In the genomic region with DNA sequence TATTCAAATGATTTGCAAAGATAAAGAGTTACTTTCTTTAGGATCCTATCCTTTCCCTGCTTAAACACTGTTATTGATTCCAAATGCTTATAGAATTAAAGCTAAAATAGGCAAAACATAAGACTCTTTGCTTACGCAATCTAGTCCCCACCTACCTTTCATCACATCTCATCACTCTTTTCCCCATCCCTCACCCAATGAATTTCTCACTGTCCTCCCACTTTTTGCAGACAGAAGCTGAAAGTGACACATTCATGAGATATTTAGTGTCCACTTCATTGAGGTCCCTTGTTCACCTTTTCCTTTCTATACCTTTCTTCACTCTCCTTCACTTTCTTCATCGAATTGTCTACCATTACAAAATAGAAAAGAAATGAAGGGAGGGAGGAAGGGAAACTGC, we compare ENCODE assay signal across 9 cellular contexts. TPM values are rescaled to one million over a fixed set of nuclear protein-coding genes. Genes with fewer than 3 reads are reported as not detected.
DNase-seq lines count a peak whose midpoint lies in the region; ATAC-seq, FAIRE-seq and TF ChIP-seq lines count a peak whose summit lies in the region.
"Had no signal": no experiment of that assay in that cellular context is flagged by ENCODE, and none has a peak within 500 bp of the region (broad histone marks: within the 10 kb centered on the region; RNA-seq: fewer than 3 reads in every experiment).

No MANE protein-coding gene starts in this region.

- peaks cover 28% of the 10 kb centered on the region for H3K27me3 Mint-ChIP-seq in activated CD8-positive, alpha-beta memory T cell treated with anti-CD3 and anti-CD28 coated beads, Interleukin-2, amount 10 ng/mL, durations not matched to agents 7 days and 5 days
- peaks cover 6% of the 10 kb centered on the region for H3K27me3 Mint-ChIP-seq in glutamatergic neuron (ENCODE audit: unreplicated experiment)
- H3K27me3 Mint-ChIP-seq in stimulated activated naive CD8-positive, alpha-beta T cell treated with anti-CD3 and anti-CD28 coated beads, Interleukin-15, amount 100 ng/mL, for 72 hours = peaks cover 15% of the 10 kb centered on the region

- H3K36me3 ChIP-seq in PC-3 (ENCODE audit: low read depth, low read length) = no peaks in the 10 kb centered on the region
- H3K36me3 ChIP-seq in small intestine (ENCODE audit: control insufficient read depth in 2 of 2, insufficient read depth in 2 of 2, low read length in 2 of 2) = no peaks in the 10 kb centered on the region
- H3K36me3 ChIP-seq in brain microvascular endothelial cell (replicated peaks) = no peaks in the 10 kb centered on the region

- CTCF ChIA-PET in activated CD8-positive, alpha-beta memory T cell treated with anti-CD3 and anti-CD28 coated beads, Interleukin-2, amount 10 ng/mL, durations not matched to agents 7 days and 5 days (lab: Charles Lee) = no interaction called here
- CTCF ChIA-PET in PC-3 (lab: Charles Lee) = no interaction called here

- 30 to 62% (median 43%) methylated on average over 2 of the region's 2 CpGs for WGBS in small intestine, 3 donors

- POLR2A ChIA-PET in PC-3 (lab: Charles Lee; ENCODE audit: unreplicated experiment) = no interaction called here

- H3K4me1 ChIP-seq in PC-3 (ENCODE audit: insufficient read depth, low read length) (no peaks in the 10 kb centered on the region), small intestine (ENCODE audit: control insufficient read depth in 2 of 2, insufficient read depth in 1 of 2, low read depth in 1 of 2, low read length in 1 of 2) (no peaks in the 10 kb centered on the region)

- no peaks in the 10 kb centered on the region for H3K9me3 ChIP-seq in PC-3 (ENCODE audit: low read length)
- no peaks in the 10 kb centered on the region for H3K9me3 ChIP-seq in small intestine (ENCODE audit: control insufficient read depth, low read depth)

- H3K4me2 ChIP-seq in PC-3 (ENCODE audit: low read length) = peak overlapping the region; percentile 90

- in situ Hi-C loops in brain microvascular endothelial cell (cut with HindIII; ENCODE audit: low pct_ligation_motif_present, low sequenced_read_pairs) = no loop called here

- no peak for TF ChIP-seq CTCF in PC-3 (conservative IDR thresholded peaks at IDR 0.05; ENCODE audit: low read depth, low read length)
- TF ChIP-seq CTCF in glutamatergic neuron (IDR thresholded peaks at IDR 0.05; ENCODE audit: partially characterized antibody, unreplicated experiment) = no peak
- TF ChIP-seq CTCF in brain microvascular endothelial cell (IDR thresholded peaks at IDR 0.05; ENCODE audit: low read depth, low read length, missing control alignments) = no peak

- H2AFZ ChIP-seq in PC-3 (ENCODE audit: low read length) = peak overlapping the region; percentile 93

- H3F3A ChIP-seq in PC-3 (ENCODE audit: low read length, unreplicated experiment) = no peaks in the 10 kb centered on the region

- BruUV-seq in PC-3 (replicated peaks; lab: Mats Ljungman, UMichigan) = no TSS peak

- no peak for DNase-seq in activated CD8-positive, alpha-beta memory T cell treated with anti-CD3 and anti-CD28 coated beads, Interleukin-2, amount 10 ng/mL, durations not matched to agents 7 days and 5 days
- DNase-seq in activated CD8-positive, alpha-beta memory T cell treated with anti-CD3 and anti-CD28 coated beads, Interleukin-2, amount 50 U/mL, for 4 hours = no peak
- DNase-seq in PC-3 (no peak), glutamatergic neuron (no peak), small intestine (no peak), anterior cingulate cortex (lab: John Stamatoyannopoulos, UW) (no peak), brain microvascular endothelial cell (no peak)
- no peak for DNase-seq in stimulated activated naive CD8-positive, alpha-beta T cell treated with anti-CD3 and anti-CD28 coated beads, Interleukin-15, amount 100 ng/mL, for 72 hours

- H3K4me1 Mint-ChIP-seq in activated CD8-positive, alpha-beta memory T cell treated with anti-CD3 and anti-CD28 coated beads, Interleukin-2, amount 10 ng/mL, durations not matched to agents 7 days and 5 days = peaks cover 6% of the 10 kb centered on the region
- no peaks in the 10 kb centered on the region for H3K4me1 Mint-ChIP-seq in glutamatergic neuron (ENCODE audit: low read depth, unreplicated experiment)
- no peaks in the 10 kb centered on the region for H3K4me1 Mint-ChIP-seq in stimulated activated naive CD8-positive, alpha-beta T cell treated with anti-CD3 and anti-CD28 coated beads, Interleukin-15, amount 100 ng/mL, for 72 hours

- H3K4me3 ChIP-seq in PC-3 (ENCODE audit: low read length) (peak overlapping the region; percentile 71), small intestine (ENCODE audit: low read depth in 1 of 2, low read length in 2 of 2) (no peak overlapping the region), brain microvascular endothelial cell (ENCODE audit: low read depth, low read length) (no peak overlapping the region)

- no peaks in the 10 kb centered on the region for H3K9me2 ChIP-seq in PC-3 (replicated peaks; ENCODE audit: low read length)

- H3K27ac ChIP-seq in PC-3 (ENCODE audit: low read length) = no peak overlapping the region
- H3K27ac ChIP-seq in small intestine (ENCODE audit: low read depth in 1 of 2, low read length in 1 of 2) = no peak overlapping the region
- no peak overlapping the region for H3K27ac ChIP-seq in brain microvascular endothelial cell

- H4K20me1 ChIP-seq in PC-3 (ENCODE audit: low read length) = no peaks in the 10 kb centered on the region

- no peaks in the 10 kb centered on the region for H3K9me3 Mint-ChIP-seq in activated CD8-positive, alpha-beta memory T cell treated with anti-CD3 and anti-CD28 coated beads, Interleukin-2, amount 10 ng/mL, durations not matched to agents 7 days and 5 days (ENCODE audit: low read depth)
- peaks cover 9% of the 10 kb centered on the region for H3K9me3 Mint-ChIP-seq in glutamatergic neuron (ENCODE audit: unreplicated experiment)
- no peaks in the 10 kb centered on the region for H3K9me3 Mint-ChIP-seq in stimulated activated naive CD8-positive, alpha-beta T cell treated with anti-CD3 and anti-CD28 coated beads, Interleukin-15, amount 100 ng/mL, for 72 hours

- ATAC-seq in activated CD8-positive, alpha-beta memory T cell treated with anti-CD3 and anti-CD28 coated beads, Interleukin-2, amount 10 ng/mL, durations not matched to agents 7 days and 5 days = no peak
- no peak for ATAC-seq in PC-3
- no peak for ATAC-seq in stimulated activated naive CD8-positive, alpha-beta T cell treated with anti-CD3 and anti-CD28 coated beads, Interleukin-15, amount 100 ng/mL, for 72 hours

- FAIRE-seq in small intestine (lab: Jason Lieb, UNC) = no peak

- H3K36me3 Mint-ChIP-seq in activated CD8-positive, alpha-beta memory T cell treated with anti-CD3 and anti-CD28 coated beads, Interleukin-2, amount 10 ng/mL, durations not matched to agents 7 days and 5 days = no peaks in the 10 kb centered on the region
- no peaks in the 10 kb centered on the region for H3K36me3 Mint-ChIP-seq in glutamatergic neuron (ENCODE audit: unreplicated experiment)

- H3K9ac ChIP-seq in PC-3 (ENCODE audit: low read length) = no peak overlapping the region

- no peaks in the 10 kb centered on the region for H3K79me2 ChIP-seq in PC-3 (ENCODE audit: low read length)

- H3K27me3 ChIP-seq in PC-3 (ENCODE audit: low read length) (peaks cover 18% of the 10 kb centered on the region), small intestine (ENCODE audit: control insufficient read depth in 2 of 2, insufficient read depth in 2 of 2, low read length in 2 of 2) (no peaks in the 10 kb centered on the region), brain microvascular endothelial cell (replicated peaks) (no peaks in the 10 kb centered on the region)

- H3K4me3 Mint-ChIP-seq in activated CD8-positive, alpha-beta memory T cell treated with anti-CD3 and anti-CD28 coated beads, Interleukin-2, amount 10 ng/mL, durations not matched to agents 7 days and 5 days = peak overlapping the region; percentile 18
- peak overlapping the region; percentile 89 for H3K4me3 Mint-ChIP-seq in glutamatergic neuron (ENCODE audit: unreplicated experiment)
- H3K4me3 Mint-ChIP-seq in stimulated activated naive CD8-positive, alpha-beta T cell treated with anti-CD3 and anti-CD28 coated beads, Interleukin-15, amount 100 ng/mL, for 72 hours = peak overlapping the region; percentile 44 to 90

- H3K27ac Mint-ChIP-seq in activated CD8-positive, alpha-beta memory T cell treated with anti-CD3 and anti-CD28 coated beads, Interleukin-2, amount 10 ng/mL, durations not matched to agents 7 days and 5 days = no peak overlapping the region
- peak overlapping the region; percentile 66 for H3K27ac Mint-ChIP-seq in glutamatergic neuron (ENCODE audit: unreplicated experiment)
- no peak overlapping the region for H3K27ac Mint-ChIP-seq in stimulated activated naive CD8-positive, alpha-beta T cell treated with anti-CD3 and anti-CD28 coated beads, Interleukin-15, amount 100 ng/mL, for 72 hours

- intact Hi-C loops in PC-3 (cut with micrococcal nuclease) = no loop called here

RNA-seq across cellular contexts. Expression of a gene that starts 0.4 kb away (rescaled TPM):
- total RNA-seq in activated CD8-positive, alpha-beta memory T cell treated with anti-CD3 and anti-CD28 coated beads, Interleukin-2, amount 10 ng/mL, durations not matched to agents 7 days and 5 days = under 1 TPM in 1 of 2 experiments, not detected in 1; 0.09 TPM
- not detected in 2 replicates for total RNA-seq in PC-3 (2014; rRNA removed)
- total RNA-seq in glutamatergic neuron (ENCODE audit: unreplicated experiment) = not detected
- under 1 TPM in 1 of 3 donors, not detected in 2; 0.04 TPM for polyA plus RNA-seq in small intestine
- total RNA-seq: pulmonary artery endothelial cell had no signal

RNA-seq across cellular contexts. Expression of a gene that starts 0.6 kb away (rescaled TPM):
- under 1 TPM in 1 of 2 experiments, not detected in 1; 0.26 TPM for total RNA-seq in activated CD8-positive, alpha-beta memory T cell treated with anti-CD3 and anti-CD28 coated beads, Interleukin-2, amount 10 ng/mL, durations not matched to agents 7 days and 5 days
- 0.86 and 1.6 TPM in 2 replicates for total RNA-seq in PC-3 (2014; rRNA removed)
- 41.9 TPM for total RNA-seq in glutamatergic neuron (ENCODE audit: unreplicated experiment)
- polyA plus RNA-seq in small intestine = 1 to 10 TPM in 2 of 3 donors, under 1 TPM in 1; 0.81 to 2.0 (median 1.3) TPM

Comparison
In these comparisons a context has a peak if more than half of its experiments do, and no peak if none do; other contexts are left out.
1. H3K4me3 Mint-ChIP-seq: peak in every context shown above with its lines; median percentile 89 in glutamatergic neuron; 67 in stimulated activated naive CD8-positive, alpha-beta T cell treated with anti-CD3 and anti-CD28 coated beads, Interleukin-15, amount 100 ng/mL, for 72 hours; 18 in activated CD8-positive, alpha-beta memory T cell treated with anti-CD3 and anti-CD28 coated beads, Interleukin-2, amount 10 ng/mL, durations not matched to agents 7 days and 5 days.
2. RNA of a gene that starts 0.6 kb away (total RNA-seq): 41.9 TPM in glutamatergic neuron (single experiment); 0.86 to 1.6 TPM in PC-3 and 0.26 TPM in activated CD8-positive, alpha-beta memory T cell treated with anti-CD3 and anti-CD28 coated beads, Interleukin-2, amount 10 ng/mL, durations not matched to agents 7 days and 5 days; every median in the first group is over 10 times any median in the second.